ENCODE assay signal across 8 cellular contexts in the genomic region with DNA sequence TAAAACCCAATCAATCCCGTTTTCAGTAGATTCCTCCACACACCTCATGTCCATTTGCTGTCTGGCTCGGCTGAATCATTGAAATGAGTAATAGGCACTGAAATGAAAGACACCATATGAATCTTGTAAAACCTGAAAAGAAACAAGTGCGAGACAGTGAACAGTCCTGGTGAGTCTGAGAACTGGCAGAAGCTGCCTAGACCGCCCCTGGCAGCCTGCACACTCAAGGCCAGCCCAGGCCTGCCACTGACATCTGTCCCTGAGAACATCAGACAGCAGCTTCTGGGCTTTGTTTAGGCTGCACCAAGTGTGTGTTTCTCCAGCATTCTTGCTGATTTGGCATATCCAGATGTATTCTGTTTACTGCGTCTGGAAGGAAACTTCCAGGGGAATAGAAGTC. TPM values are rescaled to one million over a fixed set of nuclear protein-coding genes. Genes with fewer than 3 reads are reported as not detected.
DNase-seq lines count a peak whose midpoint lies in the region; ATAC-seq and TF ChIP-seq lines count a peak whose summit lies in the region.

No MANE protein-coding gene starts in this region.

- ATAC-seq in RWPE2 (ENCODE audit: low read depth) (peak; percentile 99), GM21515 (IDR thresholded peaks at IDR 0.05; ENCODE audit: unreplicated experiment) (no peak)

- no peak for TF ChIP-seq POLR2A in sigmoid colon (IDR thresholded peaks at IDR 0.05)

- H3K4me1 ChIP-seq in RWPE2 (ENCODE audit: insufficient read depth, poor library complexity, severe bottlenecking) (peaks cover 25% of the 10 kb centered on the region), sigmoid colon (peaks cover 0 to 15% (median 11%) of the 10 kb centered on the region in 4 donors)

- peak; percentile 31 for DNase-seq in G401 (ENCODE audit: low spot score)
- peak; percentile 91 for DNase-seq in RWPE2 (ENCODE audit: low spot score)
- DNase-seq in globus pallidus (ENCODE audit: low spot score): peak; percentile 64
- no peak for DNase-seq in sigmoid colon
- no peak for DNase-seq in DMS114 treated with DMSO at 0.1 percent for 48 hours (lab: John Stamatoyannopoulos, UW; ENCODE audit: unreplicated experiment)
- no peak for DNase-seq in T-helper 9 cell
- no peak for DNase-seq in NK-92 treated with Interleukin-12 subunit alpha and Interleukin-12 subunit beta, amount 100 ng/mL, for 24 hours (lab: John Stamatoyannopoulos, UW)

- intact Hi-C loops in sigmoid colon (cut with DNase I): no loop called here

- no peaks in the 10 kb centered on the region for H3K27me3 ChIP-seq in RWPE2 (ENCODE audit: insufficient read depth, poor library complexity, severe bottlenecking)
- H3K27me3 ChIP-seq in sigmoid colon: no peaks in the 10 kb centered on the region

- 77 to 80% methylated on average over 5 of the region's 5 CpGs for WGBS in sigmoid colon, 2 donors

- no peaks in the 10 kb centered on the region for H3K36me3 ChIP-seq in RWPE2 (ENCODE audit: low read depth)
- no peaks in the 10 kb centered on the region for H3K36me3 ChIP-seq in sigmoid colon

- H3K27ac ChIP-seq in RWPE2 (ENCODE audit: poor library complexity, severe bottlenecking) (peak overlapping the region; percentile 94), sigmoid colon (peak overlapping the region in 3 of 4 donors; percentile 24 to 42 (median 25))

- peak in 1 of 4 donors; percentile 31 for TF ChIP-seq EP300 in sigmoid colon (IDR thresholded peaks at IDR 0.05)

- no peaks in the 10 kb centered on the region for H3K9me3 ChIP-seq in RWPE2 (ENCODE audit: severe bottlenecking)
- no peaks in the 10 kb centered on the region for H3K9me3 ChIP-seq in sigmoid colon

- TF ChIP-seq CTCF in RWPE2 (IDR thresholded peaks at IDR 0.05; ENCODE audit: poor library complexity, severe bottlenecking) (no peak), sigmoid colon (IDR thresholded peaks at IDR 0.05) (no peak)

- in situ Hi-C loops in G401 (cut with HindIII; ENCODE audit: low sequenced_read_pairs): no loop called here

- no peak overlapping the region for H3K4me3 ChIP-seq in RWPE2 (ENCODE audit: severe bottlenecking)
- H3K4me3 ChIP-seq in sigmoid colon: no peak overlapping the region

RNA-seq across cellular contexts. Expression of gene ENDOD1, which starts 44.8 kb away (rescaled TPM):
- total RNA-seq in G401 (2014; rRNA removed; shearing (Covaris generic)): 0.64 and 1.2 TPM in 2 replicates
- total RNA-seq in sigmoid colon: 10 to 100 TPM; 18.1 to 31.4 (median 21.0) TPM
- 10 to 100 TPM in 1 of 3 donors, 1 to 10 TPM in 2; 7.8 to 26.5 (median 8.3) TPM for polyA plus RNA-seq in sigmoid colon

Comparison
In these comparisons a context has a peak if more than half of its experiments do, and no peak if none do; other contexts are left out.
1. DNase-seq: peak in G401 (single experiment), RWPE2 (single experiment) and globus pallidus (single experiment); none in sigmoid colon (single experiment), DMS114 treated with DMSO at 0.1 percent for 48 hours (single experiment), T-helper 9 cell (single experiment) and NK-92 treated with Interleukin-12 subunit alpha and Interleukin-12 subunit beta, amount 100 ng/mL, for 24 hours (single experiment).